In the genomic region with DNA sequence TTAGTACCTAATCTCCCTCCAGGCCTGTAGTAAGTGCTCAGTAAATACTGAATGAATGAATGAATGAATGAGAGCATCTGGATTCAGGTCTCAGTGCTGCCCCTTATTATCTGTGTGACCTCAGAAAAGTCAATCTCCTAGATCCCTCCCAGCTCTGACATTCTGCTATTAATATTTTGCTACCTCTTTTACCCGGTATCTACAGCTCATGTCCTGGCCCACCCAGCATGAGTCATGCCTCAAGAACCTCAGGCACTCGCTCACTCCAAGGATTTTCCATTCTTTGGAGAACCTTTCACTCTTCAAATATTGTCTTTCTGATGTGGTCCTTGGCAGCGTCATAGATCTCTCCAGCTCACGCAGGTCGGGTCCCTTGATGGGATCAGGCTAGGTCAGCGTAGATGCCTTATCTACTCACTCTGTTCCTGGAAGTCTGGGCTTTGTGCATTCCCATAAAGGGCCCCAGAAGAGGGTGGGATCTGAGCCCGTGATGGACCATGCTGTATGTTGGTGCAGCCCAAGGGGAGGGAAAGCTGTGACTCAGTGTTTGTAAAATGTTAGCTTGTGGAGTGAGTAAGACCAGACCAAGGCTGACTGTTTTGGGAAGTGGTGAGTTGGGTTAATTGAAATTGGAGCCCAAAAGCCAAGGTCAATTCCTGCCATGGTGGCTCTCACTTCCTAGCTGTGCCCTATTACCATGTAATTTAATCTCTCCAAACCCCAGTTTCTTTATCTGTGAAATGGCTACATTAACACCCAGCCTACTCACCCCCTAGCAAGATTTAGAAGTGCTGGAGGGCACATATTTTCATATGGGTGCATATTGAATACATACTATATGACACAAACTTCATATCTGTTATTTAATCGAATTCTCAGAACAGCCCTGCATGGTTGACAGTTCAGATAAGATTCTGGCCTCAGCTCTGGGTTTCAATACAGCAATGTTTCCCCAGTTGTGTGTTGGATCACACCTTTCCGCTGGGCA, we compare ENCODE assay signal across 1 cellular context.
TF ChIP-seq lines count a peak whose summit lies in the region.

No MANE protein-coding gene starts in this region.

TF ChIP-seq in K562, 482 proteins besides CTCF, POLR2A, EP300 and RAD21 (continued from another document and continues in another):
- TF ChIP-seq, protein P1, sequence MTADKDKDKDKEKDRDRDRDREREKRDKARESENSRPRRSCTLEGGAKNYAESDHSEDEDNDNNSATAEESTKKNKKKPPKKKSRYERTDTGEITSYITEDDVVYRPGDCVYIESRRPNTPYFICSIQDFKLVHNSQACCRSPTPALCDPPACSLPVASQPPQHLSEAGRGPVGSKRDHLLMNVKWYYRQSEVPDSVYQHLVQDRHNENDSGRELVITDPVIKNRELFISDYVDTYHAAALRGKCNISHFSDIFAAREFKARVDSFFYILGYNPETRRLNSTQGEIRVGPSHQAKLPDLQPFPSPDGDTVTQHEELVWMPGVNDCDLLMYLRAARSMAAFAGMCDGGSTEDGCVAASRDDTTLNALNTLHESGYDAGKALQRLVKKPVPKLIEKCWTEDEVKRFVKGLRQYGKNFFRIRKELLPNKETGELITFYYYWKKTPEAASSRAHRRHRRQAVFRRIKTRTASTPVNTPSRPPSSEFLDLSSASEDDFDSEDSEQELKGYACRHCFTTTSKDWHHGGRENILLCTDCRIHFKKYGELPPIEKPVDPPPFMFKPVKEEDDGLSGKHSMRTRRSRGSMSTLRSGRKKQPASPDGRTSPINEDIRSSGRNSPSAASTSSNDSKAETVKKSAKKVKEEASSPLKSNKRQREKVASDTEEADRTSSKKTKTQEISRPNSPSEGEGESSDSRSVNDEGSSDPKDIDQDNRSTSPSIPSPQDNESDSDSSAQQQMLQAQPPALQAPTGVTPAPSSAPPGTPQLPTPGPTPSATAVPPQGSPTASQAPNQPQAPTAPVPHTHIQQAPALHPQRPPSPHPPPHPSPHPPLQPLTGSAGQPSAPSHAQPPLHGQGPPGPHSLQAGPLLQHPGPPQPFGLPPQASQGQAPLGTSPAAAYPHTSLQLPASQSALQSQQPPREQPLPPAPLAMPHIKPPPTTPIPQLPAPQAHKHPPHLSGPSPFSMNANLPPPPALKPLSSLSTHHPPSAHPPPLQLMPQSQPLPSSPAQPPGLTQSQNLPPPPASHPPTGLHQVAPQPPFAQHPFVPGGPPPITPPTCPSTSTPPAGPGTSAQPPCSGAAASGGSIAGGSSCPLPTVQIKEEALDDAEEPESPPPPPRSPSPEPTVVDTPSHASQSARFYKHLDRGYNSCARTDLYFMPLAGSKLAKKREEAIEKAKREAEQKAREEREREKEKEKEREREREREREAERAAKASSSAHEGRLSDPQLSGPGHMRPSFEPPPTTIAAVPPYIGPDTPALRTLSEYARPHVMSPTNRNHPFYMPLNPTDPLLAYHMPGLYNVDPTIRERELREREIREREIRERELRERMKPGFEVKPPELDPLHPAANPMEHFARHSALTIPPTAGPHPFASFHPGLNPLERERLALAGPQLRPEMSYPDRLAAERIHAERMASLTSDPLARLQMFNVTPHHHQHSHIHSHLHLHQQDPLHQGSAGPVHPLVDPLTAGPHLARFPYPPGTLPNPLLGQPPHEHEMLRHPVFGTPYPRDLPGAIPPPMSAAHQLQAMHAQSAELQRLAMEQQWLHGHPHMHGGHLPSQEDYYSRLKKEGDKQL (CRISPR knock-in tag; IDR thresholded peaks at IDR 0.05; ENCODE audit: borderline replicate concordance) = no peak
- TF ChIP-seq ZFP30 (CRISPR knock-in tag; IDR thresholded peaks at IDR 0.05; ENCODE audit: borderline replicate concordance) (no peak), ZBTB8A (IDR thresholded peaks at IDR 0.05; ENCODE audit: partially characterized antibody) (no peak), ZFP91 (CRISPR knock-in tag; IDR thresholded peaks at IDR 0.05) (no peak), CC2D1A (IDR thresholded peaks at IDR 0.05) (no peak), ZNF780A (CRISPR knock-in tag; IDR thresholded peaks at IDR 0.05) (no peak), CTBP1 (IDR thresholded peaks at IDR 0.05; ENCODE audit: borderline replicate concordance) (peak; percentile 46; the same call in 1 of the 2 replicates), FOSL1 (tag; conservative IDR thresholded peaks at IDR 0.05) (peak; percentile 93), SIN3A (IDR thresholded peaks at IDR 0.05; ENCODE audit: borderline replicate concordance in 2 of 2, control insufficient read depth in 1 of 2, low read depth in 2 of 2, low read length in 2 of 2) (no peak), SOX6 (IDR thresholded peaks at IDR 0.05) (peak; percentile 36; the same call in 1 of the 2 replicates), JUND (IDR thresholded peaks at IDR 0.05; ENCODE audit: borderline replicate concordance, low read depth, low read length) (peak; percentile 88), JUND (tag; IDR thresholded peaks at IDR 0.05; ENCODE audit: borderline replicate concordance, low read depth, low read length) (peak; percentile 91; the same call in 2 of the 3 replicates), FOXA3 (CRISPR knock-in tag; conservative IDR thresholded peaks at IDR 0.05 in 1 of 2, IDR thresholded peaks at IDR 0.05 in 1 of 2) (no peak), RBM15 (IDR thresholded peaks at IDR 0.05; ENCODE audit: insufficient read depth, low read length) (no peak), GATA2 (CRISPR knock-in tag; IDR thresholded peaks at IDR 0.05) (no peak), ATF1 (CRISPR knock-in tag; IDR thresholded peaks at IDR 0.05) (no peak), ATF1 (tag; IDR thresholded peaks at IDR 0.05) (no peak), NFIX (CRISPR knock-in tag; IDR thresholded peaks at IDR 0.05; ENCODE audit: low read depth) (no peak), TEAD1 (CRISPR knock-in tag; IDR thresholded peaks at IDR 0.05) (no peak), JUNB (CRISPR knock-in tag; conservative IDR thresholded peaks at IDR 0.05) (no peak), RFX5 (IDR thresholded peaks at IDR 0.05; ENCODE audit: low read depth, low read length) (no peak), ZNF280A (IDR thresholded peaks at IDR 0.05; ENCODE audit: low read depth, partially characterized antibody) (no peak), NRF1 (conservative IDR thresholded peaks at IDR 0.05 in 1 of 2, IDR thresholded peaks at IDR 0.05 in 1 of 2) (peak in 1 of 2 experiments; percentile 41; a peak in 2 of 4 replicates), RBM39 (optimal IDR thresholded peaks at IDR 0.05; ENCODE audit: low read depth, low read length) (no peak), ARID1B (IDR thresholded peaks at IDR 0.05) (peak; percentile 28; the same call in 1 of the 2 replicates), DPF2 (IDR thresholded peaks at IDR 0.05) (0 out of 2 replicates have a peak, but pooled peaks have one; percentile 31), NCOA6 (IDR thresholded peaks at IDR 0.05) (no peak), KLF6 (CRISPR knock-in tag; IDR thresholded peaks at IDR 0.05; ENCODE audit: borderline replicate concordance) (no peak), CEBPB (tag; IDR thresholded peaks at IDR 0.05) (no peak), ATF3 (IDR thresholded peaks at IDR 0.05) (peak; percentile 84), ATF3 (CRISPR knock-in tag; conservative IDR thresholded peaks at IDR 0.05) (no peak), ZNF551 (CRISPR knock-in tag; IDR thresholded peaks at IDR 0.05) (no peak), BDP1 (IDR thresholded peaks at IDR 0.05; ENCODE audit: insufficient read depth, insufficient read length) (no peak), TAF7 (tag; IDR thresholded peaks at IDR 0.05) (no peak), MEF2D (tag; conservative IDR thresholded peaks at IDR 0.05; ENCODE audit: low read depth) (no peak), ZNF124 (CRISPR knock-in tag; IDR thresholded peaks at IDR 0.05) (no peak), MAFF (IDR thresholded peaks at IDR 0.05; ENCODE audit: low read length) (no peak), SETDB1 (IDR thresholded peaks at IDR 0.05; ENCODE audit: low read length) (no peak), ZZZ3 (IDR thresholded peaks at IDR 0.05) (no peak), ADNP (tag; IDR thresholded peaks at IDR 0.05) (no peak), RFX7 (CRISPR knock-in tag; IDR thresholded peaks at IDR 0.05) (no peak), SMARCA4 (IDR thresholded peaks at IDR 0.05) (peak; percentile 23; the same call in 1 of the 2 replicates), RBBP5 (IDR thresholded peaks at IDR 0.05; ENCODE audit: borderline replicate concordance, insufficient read depth, low read length, poor library complexity, severe bottlenecking) (no peak), TOE1 (IDR thresholded peaks at IDR 0.05; ENCODE audit: borderline replicate concordance) (no peak), TOE1 (CRISPR knock-in tag; IDR thresholded peaks at IDR 0.05; ENCODE audit: borderline replicate concordance, low read depth) (no peak), PPARD (CRISPR knock-in tag; IDR thresholded peaks at IDR 0.05) (no peak)
- TF ChIP-seq, protein P2, sequence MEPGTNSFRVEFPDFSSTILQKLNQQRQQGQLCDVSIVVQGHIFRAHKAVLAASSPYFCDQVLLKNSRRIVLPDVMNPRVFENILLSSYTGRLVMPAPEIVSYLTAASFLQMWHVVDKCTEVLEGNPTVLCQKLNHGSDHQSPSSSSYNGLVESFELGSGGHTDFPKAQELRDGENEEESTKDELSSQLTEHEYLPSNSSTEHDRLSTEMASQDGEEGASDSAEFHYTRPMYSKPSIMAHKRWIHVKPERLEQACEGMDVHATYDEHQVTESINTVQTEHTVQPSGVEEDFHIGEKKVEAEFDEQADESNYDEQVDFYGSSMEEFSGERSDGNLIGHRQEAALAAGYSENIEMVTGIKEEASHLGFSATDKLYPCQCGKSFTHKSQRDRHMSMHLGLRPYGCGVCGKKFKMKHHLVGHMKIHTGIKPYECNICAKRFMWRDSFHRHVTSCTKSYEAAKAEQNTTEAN (CRISPR knock-in tag; IDR thresholded peaks at IDR 0.05) = no peak
- TF ChIP-seq, protein P3, sequence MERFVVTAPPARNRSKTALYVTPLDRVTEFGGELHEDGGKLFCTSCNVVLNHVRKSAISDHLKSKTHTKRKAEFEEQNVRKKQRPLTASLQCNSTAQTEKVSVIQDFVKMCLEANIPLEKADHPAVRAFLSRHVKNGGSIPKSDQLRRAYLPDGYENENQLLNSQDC (CRISPR knock-in tag; IDR thresholded peaks at IDR 0.05) = no peak
- TF ChIP-seq, protein P4, sequence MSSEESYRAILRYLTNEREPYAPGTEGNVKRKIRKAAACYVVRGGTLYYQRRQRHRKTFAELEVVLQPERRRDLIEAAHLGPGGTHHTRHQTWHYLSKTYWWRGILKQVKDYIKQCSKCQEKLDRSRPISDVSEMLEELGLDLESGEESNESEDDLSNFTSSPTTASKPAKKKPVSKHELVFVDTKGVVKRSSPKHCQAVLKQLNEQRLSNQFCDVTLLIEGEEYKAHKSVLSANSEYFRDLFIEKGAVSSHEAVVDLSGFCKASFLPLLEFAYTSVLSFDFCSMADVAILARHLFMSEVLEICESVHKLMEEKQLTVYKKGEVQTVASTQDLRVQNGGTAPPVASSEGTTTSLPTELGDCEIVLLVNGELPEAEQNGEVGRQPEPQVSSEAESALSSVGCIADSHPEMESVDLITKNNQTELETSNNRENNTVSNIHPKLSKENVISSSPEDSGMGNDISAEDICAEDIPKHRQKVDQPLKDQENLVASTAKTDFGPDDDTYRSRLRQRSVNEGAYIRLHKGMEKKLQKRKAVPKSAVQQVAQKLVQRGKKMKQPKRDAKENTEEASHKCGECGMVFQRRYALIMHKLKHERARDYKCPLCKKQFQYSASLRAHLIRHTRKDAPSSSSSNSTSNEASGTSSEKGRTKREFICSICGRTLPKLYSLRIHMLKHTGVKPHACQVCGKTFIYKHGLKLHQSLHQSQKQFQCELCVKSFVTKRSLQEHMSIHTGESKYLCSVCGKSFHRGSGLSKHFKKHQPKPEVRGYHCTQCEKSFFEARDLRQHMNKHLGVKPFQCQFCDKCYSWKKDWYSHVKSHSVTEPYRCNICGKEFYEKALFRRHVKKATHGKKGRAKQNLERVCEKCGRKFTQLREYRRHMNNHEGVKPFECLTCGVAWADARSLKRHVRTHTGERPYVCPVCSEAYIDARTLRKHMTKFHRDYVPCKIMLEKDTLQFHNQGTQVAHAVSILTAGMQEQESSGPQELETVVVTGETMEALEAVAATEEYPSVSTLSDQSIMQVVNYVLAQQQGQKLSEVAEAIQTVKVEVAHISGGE (CRISPR knock-in tag; IDR thresholded peaks at IDR 0.05) = no peak
- TF ChIP-seq, protein P5, sequence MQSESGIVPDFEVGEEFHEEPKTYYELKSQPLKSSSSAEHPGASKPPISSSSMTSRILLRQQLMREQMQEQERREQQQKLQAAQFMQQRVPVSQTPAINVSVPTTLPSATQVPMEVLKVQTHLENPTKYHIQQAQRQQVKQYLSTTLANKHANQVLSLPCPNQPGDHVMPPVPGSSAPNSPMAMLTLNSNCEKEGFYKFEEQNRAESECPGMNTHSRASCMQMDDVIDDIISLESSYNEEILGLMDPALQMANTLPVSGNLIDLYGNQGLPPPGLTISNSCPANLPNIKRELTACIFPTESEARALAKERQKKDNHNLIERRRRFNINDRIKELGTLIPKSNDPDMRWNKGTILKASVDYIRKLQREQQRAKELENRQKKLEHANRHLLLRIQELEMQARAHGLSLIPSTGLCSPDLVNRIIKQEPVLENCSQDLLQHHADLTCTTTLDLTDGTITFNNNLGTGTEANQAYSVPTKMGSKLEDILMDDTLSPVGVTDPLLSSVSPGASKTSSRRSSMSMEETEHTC (IDR thresholded peaks at IDR 0.05) = no peak
